In the genomic region with DNA sequence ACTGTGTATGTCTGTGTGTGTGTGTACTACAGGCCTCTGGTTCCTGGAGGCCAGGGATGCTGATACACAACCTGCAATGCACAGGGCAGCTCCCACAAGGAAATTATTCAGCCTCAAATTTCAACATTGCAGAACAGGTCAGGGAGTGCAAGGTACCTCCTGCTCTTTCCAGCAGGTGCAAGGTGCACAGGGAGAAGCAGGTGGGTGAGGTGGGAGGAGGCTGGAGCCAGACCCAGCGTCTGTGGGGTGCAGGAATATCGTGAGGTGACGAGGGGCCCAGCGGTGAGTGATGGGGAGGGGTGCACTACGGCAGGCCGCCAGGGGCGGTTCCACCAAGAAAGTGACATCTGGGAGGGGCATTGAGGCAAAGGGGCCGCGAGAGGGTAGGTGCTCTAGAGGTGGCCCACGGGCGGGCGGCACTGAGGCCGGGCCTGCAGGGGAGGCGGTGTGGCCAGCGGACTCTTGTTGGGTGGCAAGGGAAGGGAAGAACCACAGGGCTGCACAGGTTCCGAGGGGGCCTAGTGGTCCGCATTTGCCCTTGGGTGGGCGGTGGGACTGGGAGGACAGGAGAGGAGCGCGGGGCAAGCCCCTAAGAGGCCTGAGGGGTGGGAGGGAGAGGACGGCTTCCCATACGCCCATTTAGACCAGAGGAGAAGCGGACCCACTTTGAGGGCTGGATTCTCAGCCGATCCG, we compare ENCODE assay signal across 8 cellular contexts. TPM values are rescaled to one million over a fixed set of nuclear protein-coding genes. Genes with fewer than 3 reads are reported as not detected.
DNase-seq lines count a peak whose midpoint lies in the region; ATAC-seq and TF ChIP-seq lines count a peak whose summit lies in the region.

No MANE protein-coding gene starts in this region.

- H2BK5ac ChIP-seq in mesendoderm (ENCODE audit: low read length) = no peak overlapping the region

- ATAC-seq in heart left ventricle = peak in 1 of 4 donors; percentile 1
- ATAC-seq in left cardiac atrium = no peak
- no peak for ATAC-seq in upper lobe of right lung
- ATAC-seq in GM19397 (IDR thresholded peaks at IDR 0.05; ENCODE audit: unreplicated experiment) = no peak

- TF ChIP-seq POLR2A in heart left ventricle (IDR thresholded peaks at IDR 0.05) = no peak
- no peak for TF ChIP-seq POLR2A in breast epithelium (IDR thresholded peaks at IDR 0.05)

- no peak overlapping the region for H2AFZ ChIP-seq in Karpas-422 (ENCODE audit: low read length)

- no peak overlapping the region for H4K8ac ChIP-seq in mesendoderm (ENCODE audit: low read depth, low read length)

- H2AK5ac ChIP-seq in mesendoderm (ENCODE audit: low read length) = no peak overlapping the region

- H3K23ac ChIP-seq in mesendoderm (ENCODE audit: low read length) = no peak overlapping the region

- intact Hi-C loops in heart left ventricle (cut with DNase I) (no loop called here), left cardiac atrium (cut with DNase I) (no loop called here), breast epithelium (cut with DNase I; ENCODE audit: low total_unique reads) (no loop called here), upper lobe of right lung (cut with DNase I) (no loop called here)

- H3K9ac ChIP-seq in mesendoderm (ENCODE audit: low read length) = peak overlapping the region; percentile 73
- H3K9ac ChIP-seq in Karpas-422 (ENCODE audit: low read length) = no peak overlapping the region

- H3K27ac ChIP-seq in heart left ventricle (peak overlapping the region in 1 of 12 donors; percentile 38), breast epithelium (peak overlapping the region in 1 of 2 donors; percentile 21), mesendoderm (ENCODE audit: low read depth, low read length) (no peak overlapping the region), upper lobe of right lung (no peak overlapping the region), Karpas-422 (ENCODE audit: low read length) (no peak overlapping the region)

- H3K4me3 ChIP-seq in heart left ventricle (peak overlapping the region in 11 of 12 donors; percentile 48 to 70 (median 61)), breast epithelium (peak overlapping the region; percentile 41 to 72 (median 58)), mesendoderm (ENCODE audit: low read length) (peak overlapping the region; percentile 41), upper lobe of right lung (peak overlapping the region; percentile 60), Karpas-422 (ENCODE audit: low read length) (no peak overlapping the region)

- H3K56ac ChIP-seq in mesendoderm (ENCODE audit: low read length) = peak overlapping the region; percentile 83

- H3K27me3 ChIP-seq in heart left ventricle (peaks cover 0 to 20% (median 9%) of the 10 kb centered on the region in 9 donors), breast epithelium (no peaks in the 10 kb centered on the region), mesendoderm (ENCODE audit: insufficient read depth, low read length, poor library complexity) (peaks cover 11% of the 10 kb centered on the region), upper lobe of right lung (peaks cover 6% of the 10 kb centered on the region), Karpas-422 (ENCODE audit: low read length) (no peaks in the 10 kb centered on the region)

- no peak overlapping the region for H3K4ac ChIP-seq in mesendoderm (ENCODE audit: low read depth, low read length)

- H4K20me1 ChIP-seq in Karpas-422 (ENCODE audit: insufficient read depth, low read depth, low read length) = no peaks in the 10 kb centered on the region

- TF ChIP-seq CTCF in heart left ventricle (IDR thresholded peaks at IDR 0.05) (no peak), breast epithelium (IDR thresholded peaks at IDR 0.05) (no peak), upper lobe of right lung (IDR thresholded peaks at IDR 0.05) (no peak)

- WGBS in heart left ventricle, 4 donors = 47 to 69% (median 57%) methylated on average over 25 of the region's 25 CpGs
- WGBS in mesendoderm (ENCODE audit: extremely low coverage, insufficient coverage, low lambda C conversion rate) = no CpG with 5 or more reads among the region's 25 CpGs

- H2BK120ac ChIP-seq in mesendoderm (ENCODE audit: low read depth, low read length) = no peak overlapping the region

- DNase-seq in heart left ventricle = no peak
- no peak for DNase-seq in left cardiac atrium
- no peak for DNase-seq in breast epithelium (ENCODE audit: low spot score in 2 of 2)
- DNase-seq in mesendoderm = no peak
- DNase-seq in upper lobe of right lung = no peak
- no peak for DNase-seq in Karpas-422
- no peak for DNase-seq in DMS114 treated with DMSO at 0.1 percent for 48 hours (lab: John Stamatoyannopoulos, UW; ENCODE audit: unreplicated experiment)

- H3K9me2 ChIP-seq in Karpas-422 (replicated peaks; ENCODE audit: insufficient read depth, low read length) = no peaks in the 10 kb centered on the region

- H2BK15ac ChIP-seq in mesendoderm (replicated peaks; ENCODE audit: low read depth) = no peak overlapping the region

- no peak overlapping the region for H4K5ac ChIP-seq in mesendoderm (ENCODE audit: low read length)

- H3K79me1 ChIP-seq in mesendoderm (ENCODE audit: low read length) = no peaks in the 10 kb centered on the region

- H3K9me3 ChIP-seq in heart left ventricle = no peaks in the 10 kb centered on the region
- H3K9me3 ChIP-seq in breast epithelium = no peaks in the 10 kb centered on the region
- no peaks in the 10 kb centered on the region for H3K9me3 ChIP-seq in upper lobe of right lung
- H3K9me3 ChIP-seq in Karpas-422 (ENCODE audit: low read length) = no peaks in the 10 kb centered on the region

- H3K4me2 ChIP-seq in mesendoderm (ENCODE audit: low read length) (peak overlapping the region; percentile 78), Karpas-422 (ENCODE audit: low read depth, low read length, poor library complexity, severe bottlenecking) (no peak overlapping the region)

- no peak overlapping the region for H3K18ac ChIP-seq in mesendoderm (ENCODE audit: low read length)

- H3K36me3 ChIP-seq in heart left ventricle (no peaks in the 10 kb centered on the region), breast epithelium (no peaks in the 10 kb centered on the region), mesendoderm (ENCODE audit: control insufficient read depth, insufficient read depth, low read length) (no peaks in the 10 kb centered on the region), upper lobe of right lung (no peaks in the 10 kb centered on the region), Karpas-422 (ENCODE audit: insufficient read depth, low read length) (no peaks in the 10 kb centered on the region)

- H3K4me1 ChIP-seq in heart left ventricle (peaks cover 0 to 19% (median 6%) of the 10 kb centered on the region in 12 donors), breast epithelium (no peaks in the 10 kb centered on the region), mesendoderm (ENCODE audit: control insufficient read depth, low read depth, low read length) (no peaks in the 10 kb centered on the region), upper lobe of right lung (no peaks in the 10 kb centered on the region), Karpas-422 (ENCODE audit: low read length) (peaks cover 5% of the 10 kb centered on the region)

- no peaks in the 10 kb centered on the region for H3K79me2 ChIP-seq in mesendoderm (ENCODE audit: control insufficient read depth, insufficient read depth, low read length)
- no peaks in the 10 kb centered on the region for H3K79me2 ChIP-seq in Karpas-422 (ENCODE audit: low read length)

RNA-seq across cellular contexts. Expression of a gene that starts 21.6 kb away (rescaled TPM):
- total RNA-seq in heart left ventricle (100 to 1,000 TPM in 1 of 9 donors, 10 to 100 TPM in 8; 31.8 to 101 (median 39.2) TPM), left cardiac atrium (10 to 100 TPM; 35.1 to 41.3 TPM), breast epithelium (10 to 100 TPM; 58.3 to 73.6 (median 60.6) TPM), upper lobe of right lung (35.8 TPM)
- polyA plus RNA-seq in heart left ventricle = 10 to 100 TPM; 48.4 to 83.7 TPM
- 27.2 TPM for polyA plus RNA-seq in mesendoderm (2013, experiment 1 of 2)
- 27.9 TPM for polyA plus RNA-seq in mesendoderm (2013, experiment 2 of 2)
- 32.7 and 64.7 TPM in 2 replicates for total RNA-seq in Karpas-422 (2014; rRNA removed; shearing (Covaris generic); ENCODE audit: low replicate concordance)

RNA-seq across cellular contexts. Expression of a gene that starts 30.1 kb away (rescaled TPM):
- total RNA-seq in heart left ventricle = 1 to 10 TPM in 7 of 9 donors, under 1 TPM in 2; 0.53 to 2.6 (median 1.4) TPM
- 1 to 10 TPM; 1.3 to 1.8 TPM for polyA plus RNA-seq in heart left ventricle
- total RNA-seq in left cardiac atrium = 1 to 10 TPM; 1.4 to 1.8 TPM
- total RNA-seq in breast epithelium = 1 to 10 TPM in 2 of 3 donors, under 1 TPM in 1; 0.48 to 2.0 (median 1.9) TPM
- polyA plus RNA-seq in mesendoderm (2013, experiment 1 of 2) = 17.3 TPM
- polyA plus RNA-seq in mesendoderm (2013, experiment 2 of 2) = 17.0 TPM
- total RNA-seq in upper lobe of right lung = 9.8 TPM
- total RNA-seq in Karpas-422 (2014; rRNA removed; shearing (Covaris generic); ENCODE audit: low replicate concordance) = 0.29 and 0.30 TPM in 2 replicates
